12 cellular contexts compared by ENCODE assay signal in the genomic region with DNA sequence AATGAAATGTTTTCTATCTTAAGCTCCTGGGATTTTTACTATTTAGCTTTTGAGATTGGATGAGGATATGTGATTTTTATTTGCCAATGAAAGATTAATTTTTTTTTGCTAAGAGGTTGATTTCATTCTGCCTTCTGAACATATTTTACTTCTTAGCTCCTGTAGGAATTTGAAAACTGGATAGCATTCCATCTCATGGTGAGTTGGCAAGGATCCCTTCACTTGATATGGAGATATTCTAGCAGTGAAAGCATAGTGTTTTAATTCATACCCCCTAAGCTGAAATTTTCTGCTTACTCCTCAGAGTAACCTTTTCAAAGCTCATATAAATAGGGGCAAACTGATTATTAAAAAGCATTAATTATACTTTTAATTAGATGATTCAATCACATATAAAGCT.
DNase-seq lines count a peak whose midpoint lies in the region; ATAC-seq and TF ChIP-seq lines count a peak whose summit lies in the region.
"Had no signal": no experiment of that assay in that cellular context is flagged by ENCODE, and none has a peak within 500 bp of the region (broad histone marks: within the 10 kb centered on the region; RNA-seq: fewer than 3 reads in every experiment).

No MANE protein-coding gene starts in this region.

- H3K27ac Mint-ChIP-seq in WTC11, result peak overlapping the region; percentile 68; the same call in 1 of the 2 replicates
- H3K27ac Mint-ChIP-seq in activated naive CD8-positive, alpha-beta T cell treated with anti-CD3 and anti-CD28 coated beads, Interleukin-2, amount 50 U/mL, for 24 hours, result no peak overlapping the region
- H3K27ac Mint-ChIP-seq: B cell; CD4-positive, alpha-beta T cell had no signal

- POLR2A ChIA-PET in WTC11 (lab: Charles Lee), result no interaction called here

- no peaks in the 10 kb centered on the region for H3K36me3 Mint-ChIP-seq in WTC11
- H3K36me3 Mint-ChIP-seq in activated naive CD8-positive, alpha-beta T cell treated with anti-CD3 and anti-CD28 coated beads, Interleukin-2, amount 50 U/mL, for 24 hours (ENCODE audit: low read depth), result no peaks in the 10 kb centered on the region

- H3K9me3 Mint-ChIP-seq in WTC11, result no peaks in the 10 kb centered on the region
- H3K9me3 Mint-ChIP-seq in activated naive CD8-positive, alpha-beta T cell treated with anti-CD3 and anti-CD28 coated beads, Interleukin-2, amount 50 U/mL, for 24 hours, result no peaks in the 10 kb centered on the region

- no peak for DNase-seq in WTC11 (ENCODE audit: low spot score)
- peak; percentile 84 for DNase-seq in cerebellar cortex (ENCODE audit: low spot score)
- DNase-seq in iris pigment epithelial cell (ENCODE audit: low read depth), result peak; percentile 0
- DNase-seq in SIG-M5 treated with dmso at 0.1 percent for 504 hours (lab: John Stamatoyannopoulos, UW; ENCODE audit: unreplicated experiment), result no peak
- DNase-seq in activated naive CD8-positive, alpha-beta T cell treated with anti-CD3 and anti-CD28 coated beads, Interleukin-2, amount 50 U/mL, for 24 hours, result no peak
- DNase-seq: Calu3; CD4-positive, alpha-beta T cell; DMS 273 treated with DMSO at 0.1 percent for 48 hours had no signal

- H3K27me3 Mint-ChIP-seq in WTC11 (ENCODE audit: low read depth), result no peaks in the 10 kb centered on the region
- H3K27me3 Mint-ChIP-seq in activated naive CD8-positive, alpha-beta T cell treated with anti-CD3 and anti-CD28 coated beads, Interleukin-2, amount 50 U/mL, for 24 hours, result no peaks in the 10 kb centered on the region
- H3K27me3 Mint-ChIP-seq: B cell; CD4-positive, alpha-beta T cell had no signal

- no peak for TF ChIP-seq CTCF in WTC11 (IDR thresholded peaks at IDR 0.05)

- H3K4me3 Mint-ChIP-seq in WTC11, result no peak overlapping the region
- H3K4me3 Mint-ChIP-seq in activated naive CD8-positive, alpha-beta T cell treated with anti-CD3 and anti-CD28 coated beads, Interleukin-2, amount 50 U/mL, for 24 hours, result no peak overlapping the region
- H3K4me3 Mint-ChIP-seq: B cell; CD4-positive, alpha-beta T cell had no signal

- peaks cover 14% of the 10 kb centered on the region for H3K4me1 Mint-ChIP-seq in WTC11
- no peaks in the 10 kb centered on the region for H3K4me1 Mint-ChIP-seq in activated naive CD8-positive, alpha-beta T cell treated with anti-CD3 and anti-CD28 coated beads, Interleukin-2, amount 50 U/mL, for 24 hours
- H3K4me1 Mint-ChIP-seq: B cell had no signal

- CTCF ChIA-PET in WTC11 (lab: Charles Lee), result interaction anchor here (1.2 kb wide), 1 partner anchor 13 kb away, joined by 5 read pairs; no protein-coding TSS in a partner anchor

- ATAC-seq in WTC11 (no peak), HG03196 (IDR thresholded peaks at IDR 0.05; ENCODE audit: unreplicated experiment) (no peak), GM21515 (IDR thresholded peaks at IDR 0.05; ENCODE audit: unreplicated experiment) (no peak)
- no peak for ATAC-seq in activated naive CD8-positive, alpha-beta T cell treated with anti-CD3 and anti-CD28 coated beads, Interleukin-2, amount 50 U/mL, for 24 hours
- ATAC-seq: HCT116 had no signal

TF ChIP-seq in WTC11, 78 proteins besides CTCF, POLR2A, EP300 and RAD21:
- TF ChIP-seq SOX15 (CRISPR knock-in tag; IDR thresholded peaks at IDR 0.05) (no peak), NR1H2 (CRISPR knock-in tag; IDR thresholded peaks at IDR 0.05) (no peak), GTF2I (CRISPR knock-in tag; conservative IDR thresholded peaks at IDR 0.05) (no peak)
TF ChIP-seq in WTC11: peak in this region for 0.

Comparison
In these comparisons a context has a peak if more than half of its experiments do, and no peak if none do; other contexts are left out.
1. DNase-seq: peak in cerebellar cortex (single experiment) and iris pigment epithelial cell (single experiment); none in WTC11 (single experiment), SIG-M5 treated with dmso at 0.1 percent for 504 hours (single experiment) and activated naive CD8-positive, alpha-beta T cell treated with anti-CD3 and anti-CD28 coated beads, Interleukin-2, amount 50 U/mL, for 24 hours (single experiment).